Comparison of ENCODE assay signal across 8 cellular contexts in genomic region chr2:219684721-219685689, GRCh38. TPM values are rescaled to one million over a fixed set of nuclear protein-coding genes. Genes with fewer than 3 reads are reported as not detected.
DNase-seq lines count a peak whose midpoint lies in the region; ATAC-seq and TF ChIP-seq lines count a peak whose summit lies in the region.

No MANE protein-coding gene starts in this region.

- H3K27ac Mint-ChIP-seq in endothelial cell (ENCODE audit: unreplicated experiment), result no peak overlapping the region

- H3K9ac ChIP-seq in stomach smooth muscle (ENCODE audit: low read length in 2 of 2), result peak overlapping the region; percentile 53 to 60

- no peaks in the 10 kb centered on the region for H3K27me3 ChIP-seq in muscle layer of duodenum (ENCODE audit: low read depth, low read length)
- H3K27me3 ChIP-seq in stomach smooth muscle (ENCODE audit: control insufficient read depth in 1 of 2, insufficient read depth in 2 of 2, low read length in 2 of 2), result peaks cover 3 to 6% of the 10 kb centered on the region in 2 donors

- H3K27ac ChIP-seq in muscle layer of duodenum (ENCODE audit: low read length) (peak overlapping the region; percentile 63), stomach smooth muscle (ENCODE audit: low read length) (no peak overlapping the region)

- no peaks in the 10 kb centered on the region for H3K9me3 ChIP-seq in muscle layer of duodenum (ENCODE audit: control insufficient read depth in 1 of 2, low read length in 2 of 2)
- H3K9me3 ChIP-seq in stomach smooth muscle (ENCODE audit: control insufficient read depth in 2 of 2, low read length in 2 of 2), result no peaks in the 10 kb centered on the region

- H3K4me3 Mint-ChIP-seq in endothelial cell (ENCODE audit: unreplicated experiment), result no peak overlapping the region

- peak; percentile 10 for DNase-seq in NCI-H1417 treated with DMSO at 0.1 percent for 48 hours (lab: John Stamatoyannopoulos, UW)
- peak; percentile 32 to 34 for DNase-seq in activated CD4-positive, alpha-beta T cell treated with anti-CD3 and anti-CD28 coated beads for 24 hours (ENCODE audit: low read depth in 2 of 2)
- DNase-seq in endothelial cell (ENCODE audit: low spot score), result peak; percentile 22
- DNase-seq in NCI-H1694 (lab: John Stamatoyannopoulos, UW), result no peak

- TF ChIP-seq CTCF in endothelial cell (IDR thresholded peaks at IDR 0.05; ENCODE audit: unreplicated experiment), result no peak

- H3K4me1 ChIP-seq in muscle layer of duodenum (ENCODE audit: control insufficient read depth in 1 of 2, insufficient read depth in 2 of 2, low read length in 2 of 2), result peaks cover 0 to 5% of the 10 kb centered on the region in 2 donors
- no peaks in the 10 kb centered on the region for H3K4me1 ChIP-seq in stomach smooth muscle (ENCODE audit: control insufficient read depth, insufficient read depth, low read length)

- peak overlapping the region; percentile 37 to 66 for H3K4me3 ChIP-seq in muscle layer of duodenum (ENCODE audit: low read depth in 1 of 2, low read length in 2 of 2)
- peak overlapping the region; percentile 60 to 71 for H3K4me3 ChIP-seq in stomach smooth muscle (ENCODE audit: low read length in 2 of 2)

- H3K27me3 Mint-ChIP-seq in endothelial cell (ENCODE audit: unreplicated experiment), result peaks cover 5% of the 10 kb centered on the region

- H3K4me1 Mint-ChIP-seq in endothelial cell (ENCODE audit: unreplicated experiment), result peaks cover 20% of the 10 kb centered on the region

- ATAC-seq in GM18498 (IDR thresholded peaks at IDR 0.05; ENCODE audit: unreplicated experiment) (peak; percentile 98), HG02610 (IDR thresholded peaks at IDR 0.05; ENCODE audit: unreplicated experiment) (peak; percentile 99)

- no peaks in the 10 kb centered on the region for H3K9me3 Mint-ChIP-seq in endothelial cell (ENCODE audit: unreplicated experiment)

- H3K36me3 ChIP-seq in muscle layer of duodenum (ENCODE audit: control insufficient read depth in 1 of 2, insufficient read depth in 2 of 2, low read length in 2 of 2) (no peaks in the 10 kb centered on the region), stomach smooth muscle (ENCODE audit: control insufficient read depth in 2 of 2, insufficient read depth in 2 of 2, low read length in 2 of 2) (no peaks in the 10 kb centered on the region)

- H3K36me3 Mint-ChIP-seq in endothelial cell (ENCODE audit: low read depth, unreplicated experiment), result no peaks in the 10 kb centered on the region

RNA-seq across cellular contexts. Expression of gene SLC4A3, which starts 57.6 kb away (rescaled TPM):
- total RNA-seq in endothelial cell (ENCODE audit: unreplicated experiment), result 2.1 TPM
